In the genomic region with DNA sequence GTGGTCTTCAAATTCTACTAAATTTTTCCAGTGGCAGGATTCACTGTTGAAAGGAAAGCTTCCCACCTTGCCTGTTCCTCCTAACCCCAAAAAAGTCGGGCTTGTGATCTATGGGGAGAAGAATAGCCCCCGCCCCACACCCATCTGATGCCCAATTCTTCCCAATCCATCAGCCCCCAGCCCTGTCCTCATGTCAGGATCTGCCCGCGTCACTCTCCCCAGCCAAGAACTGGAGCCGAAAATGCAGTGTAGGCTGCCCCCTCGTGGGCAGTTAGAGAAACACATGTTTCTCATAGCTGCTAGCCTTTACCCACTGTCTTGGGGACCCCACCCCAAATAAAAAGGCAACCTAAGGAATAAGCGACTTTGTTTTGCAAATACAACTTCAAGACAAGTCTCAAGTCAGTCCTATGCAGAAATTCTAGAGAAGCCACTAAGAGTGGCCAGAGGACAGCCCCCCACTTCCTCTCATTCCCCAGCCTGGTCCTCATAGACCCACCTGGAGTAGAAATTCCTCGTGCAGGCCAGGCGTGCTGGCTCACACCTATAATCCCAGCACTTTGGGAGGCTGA, we compare ENCODE assay signal across 9 cellular contexts. TPM values are rescaled to one million over a fixed set of nuclear protein-coding genes. Genes with fewer than 3 reads are reported as not detected.
DNase-seq lines count a peak whose midpoint lies in the region; ATAC-seq, FAIRE-seq and TF ChIP-seq lines count a peak whose summit lies in the region.
"Had no signal": no experiment of that assay in that cellular context is flagged by ENCODE, and none has a peak within 500 bp of the region (broad histone marks: within the 10 kb centered on the region; RNA-seq: fewer than 3 reads in every experiment).

No MANE protein-coding gene starts in this region.

- WGBS in A549 (ENCODE audit: missing lambda C conversion rate), result under 1% methylated on average over 9 of the region's 9 CpGs

- H3K27me3 ChIP-seq in dorsolateral prefrontal cortex (no peaks in the 10 kb centered on the region), lower lobe of right lung (ENCODE audit: low read depth) (peaks cover 3% of the 10 kb centered on the region)

- intact Hi-C loops in dorsolateral prefrontal cortex (cut with DNase I) (loop anchor here (1.0 to 10.0 kb wide), 3 partner anchors 134 to 394 kb away; no protein-coding TSS in a partner anchor), lower lobe of right lung (cut with DNase I) (loop anchor here (5.0 kb wide), 1 partner anchor 132 kb away; no protein-coding TSS in a partner anchor)

- peak overlapping the region; percentile 41 to 57; a peak in 4 of 6 replicates for H3K27ac ChIP-seq in A549
- no peak overlapping the region for H3K27ac ChIP-seq in dorsolateral prefrontal cortex
- H3K27ac ChIP-seq in lower lobe of right lung, result no peak overlapping the region

- H3K36me3 ChIP-seq in lower lobe of right lung, result no peaks in the 10 kb centered on the region

- no peak for TF ChIP-seq POLR2A in A549 (IDR thresholded peaks at IDR 0.05; ENCODE audit: low read length)

- TF ChIP-seq CTCF in A549 (IDR thresholded peaks at IDR 0.05) (peak; percentile 95), GM10248 (IDR thresholded peaks at IDR 0.05; ENCODE audit: control extremely low read depth, extremely low read depth, low read depth, missing control alignments) (peak; percentile 74), dorsolateral prefrontal cortex (IDR thresholded peaks at IDR 0.05 in 54 of 56, conservative IDR thresholded peaks at IDR 0.05 in 2 of 56; ENCODE audit: low read depth in 1 of 56, partially characterized antibody in 56 of 56) (peak; percentile 70 to 97 (median 88)), lower lobe of right lung (IDR thresholded peaks at IDR 0.05) (peak; percentile 72)

- FAIRE-seq in A549 (lab: Jason Lieb, UNC), result peak; percentile 70
- FAIRE-seq: islet of Langerhans had no signal

- H3K4me2 ChIP-seq in A549, result peak overlapping the region; percentile 83

- POLR2A ChIA-PET in A549 (lab: Yijun Ruan, JAX) (no interaction called here), GM10248 (lab: Yijun Ruan, JAX) (interaction anchor here (1.2 kb wide), 1 partner anchor 137 kb away, joined by 4 read pairs; no protein-coding TSS in a partner anchor)

- TF ChIP-seq RAD21 in A549 (conservative IDR thresholded peaks at IDR 0.05 in 1 of 2, IDR thresholded peaks at IDR 0.05 in 1 of 2), result peak; percentile 97

- peak; percentile 60 to 73 for ATAC-seq in A549
- ATAC-seq in lower lobe of right lung, result peak; percentile 75 to 77

- no peak for TF ChIP-seq EP300 in A549 (IDR thresholded peaks at IDR 0.05)

- H3K9me3 ChIP-seq in A549, result no peaks in the 10 kb centered on the region
- H3K9me3 ChIP-seq in lower lobe of right lung, result no peaks in the 10 kb centered on the region

- DNase-seq in A549 (ENCODE audit: low read depth in 1 of 2, low spot score in 1 of 2) (peak; percentile 71 to 93), GM10248 (ENCODE audit: extremely low spot score) (peak; percentile 78), NCI-H1930 (lab: John Stamatoyannopoulos, UW) (peak; percentile 27 to 63), dorsolateral prefrontal cortex (peak in 9 of 10 donors; percentile 55 to 79 (median 73)), lower lobe of right lung (peak; percentile 75), superior temporal gyrus (ENCODE audit: extremely low spot score) (peak; percentile 81), NCI-H187 treated with DMSO at 0.1 percent for 48 hours (lab: John Stamatoyannopoulos, UW) (no peak)
- peak; percentile 41 to 52 (median 46) for DNase-seq in activated CD4-positive, CD25-positive, alpha-beta regulatory T cell (lab: John Stamatoyannopoulos, UW)

- CTCF ChIA-PET in A549 (lab: Yijun Ruan, JAX) (interaction anchor here (0.6 to 65.6 kb wide), 45 partner anchors 9 to 983 kb away, joined by 3 to 1908 read pairs (median 5); a partner anchor contains a TSS), GM10248 (lab: Yijun Ruan, JAX) (interaction anchor here (0.6 to 21.6 kb wide), 36 partner anchors 10 to 401 kb away, joined by 3 to 1226 read pairs (median 6); a partner anchor contains a TSS)

- peaks cover 7% of the 10 kb centered on the region; the same call in 2 of the 3 replicates for H3K4me1 ChIP-seq in A549
- H3K4me1 ChIP-seq in lower lobe of right lung, result peaks cover 14% of the 10 kb centered on the region

- H3K4me3 ChIP-seq in A549 (peak overlapping the region; percentile 26; the same call in 2 of the 3 replicates), dorsolateral prefrontal cortex (peak overlapping the region in 38 of 59 donors; percentile 2 to 53 (median 28)), lower lobe of right lung (no peak overlapping the region)

TF ChIP-seq in A549, 52 proteins besides CTCF, POLR2A, EP300 and RAD21:
- TF ChIP-seq, protein P1, sequence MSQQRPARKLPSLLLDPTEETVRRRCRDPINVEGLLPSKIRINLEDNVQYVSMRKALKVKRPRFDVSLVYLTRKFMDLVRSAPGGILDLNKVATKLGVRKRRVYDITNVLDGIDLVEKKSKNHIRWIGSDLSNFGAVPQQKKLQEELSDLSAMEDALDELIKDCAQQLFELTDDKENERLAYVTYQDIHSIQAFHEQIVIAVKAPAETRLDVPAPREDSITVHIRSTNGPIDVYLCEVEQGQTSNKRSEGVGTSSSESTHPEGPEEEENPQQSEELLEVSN (IDR thresholded peaks at IDR 0.05; ENCODE audit: borderline replicate concordance, low read depth), result no peak
- TF ChIP-seq, protein P2, sequence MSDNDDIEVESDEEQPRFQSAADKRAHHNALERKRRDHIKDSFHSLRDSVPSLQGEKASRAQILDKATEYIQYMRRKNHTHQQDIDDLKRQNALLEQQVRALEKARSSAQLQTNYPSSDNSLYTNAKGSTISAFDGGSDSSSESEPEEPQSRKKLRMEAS (IDR thresholded peaks at IDR 0.05), result peak; percentile 49; the same call in 1 of the 2 replicates
- TF ChIP-seq RFX5 (IDR thresholded peaks at IDR 0.05) (no peak), FOXS1 (CRISPR knock-in tag; IDR thresholded peaks at IDR 0.05) (no peak), PHF8 (IDR thresholded peaks at IDR 0.05; ENCODE audit: borderline replicate concordance, low read depth) (no peak), RARB (CRISPR knock-in tag; IDR thresholded peaks at IDR 0.05) (no peak), MAZ (IDR thresholded peaks at IDR 0.05; ENCODE audit: borderline replicate concordance, low read depth, low read length) (no peak), SMC3 (IDR thresholded peaks at IDR 0.05) (peak; percentile 98), TFCP2L1 (CRISPR knock-in tag; IDR thresholded peaks at IDR 0.05) (no peak), SREBF2 (IDR thresholded peaks at IDR 0.05) (no peak), ZC3H11A (IDR thresholded peaks at IDR 0.05) (no peak), ZNF302 (CRISPR knock-in tag; IDR thresholded peaks at IDR 0.05) (no peak), HEYL (CRISPR knock-in tag; IDR thresholded peaks at IDR 0.05) (no peak)
- TF ChIP-seq, protein P3, sequence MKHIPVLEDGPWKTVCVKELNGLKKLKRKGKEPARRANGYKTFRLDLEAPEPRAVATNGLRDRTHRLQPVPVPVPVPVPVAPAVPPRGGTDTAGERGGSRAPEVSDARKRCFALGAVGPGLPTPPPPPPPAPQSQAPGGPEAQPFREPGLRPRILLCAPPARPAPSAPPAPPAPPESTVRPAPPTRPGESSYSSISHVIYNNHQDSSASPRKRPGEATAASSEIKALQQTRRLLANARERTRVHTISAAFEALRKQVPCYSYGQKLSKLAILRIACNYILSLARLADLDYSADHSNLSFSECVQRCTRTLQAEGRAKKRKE (CRISPR knock-in tag; IDR thresholded peaks at IDR 0.05; ENCODE audit: low read depth), result no peak

RNA-seq across cellular contexts. Expression of a gene that starts 13.0 kb away (rescaled TPM):
- 17.8 and 22.2 TPM in 2 replicates for polyA plus RNA-seq in A549 (2011; rRNA removed)
- polyA plus RNA-seq in A549 (2012; cell fraction: cytosol; rRNA removed), result 55.3 and 62.7 TPM in 2 replicates
- polyA plus RNA-seq in A549 (2012; cell fraction: nucleus; rRNA removed), result 86.8 and 128 TPM in 2 replicates
- 56.7 to 63.0 TPM (median 61.6 TPM) in 3 replicates for polyA plus RNA-seq in A549 (2017; fragmentation: RNase III; extraction: RNeasy Plus Mini Kit Qiagen cat#74134 plus additional on column Dnase treatment)
- 42.9 and 46.8 TPM in 2 replicates for polyA minus RNA-seq in A549 (2011; rRNA and poly(A)+ RNA removed)
- 10 to 100 TPM; 28.9 to 71.0 (median 41.8) TPM for total RNA-seq in dorsolateral prefrontal cortex
- total RNA-seq in lower lobe of right lung, result 83.8 TPM

RNA-seq across cellular contexts. Expression of a gene that starts 20.2 kb away (rescaled TPM):
- polyA plus RNA-seq in A549 (2011; rRNA removed) (not detected in 2 replicates), A549 (2017; fragmentation: RNase III; extraction: RNeasy Plus Mini Kit Qiagen cat#74134 plus additional on column Dnase treatment) (not detected in 3 replicates)
- polyA plus RNA-seq in A549 (2012; cell fraction: cytosol; rRNA removed), result not detected in 2 replicates
- polyA plus RNA-seq in A549 (2012; cell fraction: nucleus; rRNA removed), result not detected in 2 replicates
- polyA minus RNA-seq in A549 (2011; rRNA and poly(A)+ RNA removed), result not detected in 2 replicates
- total RNA-seq in dorsolateral prefrontal cortex (not detected), lower lobe of right lung (not detected)

RNA-seq across cellular contexts. Expression of a gene that starts 43.5 kb away (rescaled TPM):
- 0.22 and 0.25 TPM in 2 replicates for polyA plus RNA-seq in A549 (2011; rRNA removed)
- polyA plus RNA-seq in A549 (2012; cell fraction: cytosol; rRNA removed), result 0.78 and 0.89 TPM in 2 replicates
- polyA plus RNA-seq in A549 (2012; cell fraction: nucleus; rRNA removed), result 1.1 and 1.3 TPM in 2 replicates
- 0.46 to 0.62 TPM (median 0.50 TPM) in 3 replicates for polyA plus RNA-seq in A549 (2017; fragmentation: RNase III; extraction: RNeasy Plus Mini Kit Qiagen cat#74134 plus additional on column Dnase treatment)
- polyA minus RNA-seq in A549 (2011; rRNA and poly(A)+ RNA removed), result 0.17 and 0.29 TPM in 2 replicates
- 1 to 10 TPM in 10 of 120 experiments, under 1 TPM in 85, not detected in 25; 0.18 to 4.9 (median 0.48) TPM for total RNA-seq in dorsolateral prefrontal cortex
- 0.38 TPM for total RNA-seq in lower lobe of right lung

RNA-seq across cellular contexts. Expression of a gene that starts 43.8 kb away (rescaled TPM):
- polyA plus RNA-seq in A549 (2011; rRNA removed), result not detected in 2 replicates
- not detected in 2 replicates for polyA plus RNA-seq in A549 (2012; cell fraction: cytosol; rRNA removed)
- 0.16 and 0.47 TPM in 2 replicates for polyA plus RNA-seq in A549 (2012; cell fraction: nucleus; rRNA removed)
- not detected in 3 replicates for polyA plus RNA-seq in A549 (2017; fragmentation: RNase III; extraction: RNeasy Plus Mini Kit Qiagen cat#74134 plus additional on column Dnase treatment)
- 0.08 TPM in 1 of 2 replicates, not detected in the other for polyA minus RNA-seq in A549 (2011; rRNA and poly(A)+ RNA removed)
- 1 to 10 TPM in 104 of 120 experiments, under 1 TPM in 13, not detected in 3; 0.30 to 8.1 (median 2.0) TPM for total RNA-seq in dorsolateral prefrontal cortex
- total RNA-seq in lower lobe of right lung, result not detected

RNA-seq across cellular contexts. Expression of a gene that starts 57.6 kb away (rescaled TPM):
- 0.05 TPM in 1 of 2 replicates, not detected in the other for polyA plus RNA-seq in A549 (2011; rRNA removed)
- polyA plus RNA-seq in A549 (2012; cell fraction: cytosol; rRNA removed), result not detected in 2 replicates
- polyA plus RNA-seq in A549 (2012; cell fraction: nucleus; rRNA removed), result 0.08 TPM in 1 of 2 replicates, not detected in the other
- not detected in 3 replicates for polyA plus RNA-seq in A549 (2017; fragmentation: RNase III; extraction: RNeasy Plus Mini Kit Qiagen cat#74134 plus additional on column Dnase treatment)
- polyA minus RNA-seq in A549 (2011; rRNA and poly(A)+ RNA removed), result not detected in 2 replicates
- 10 to 100 TPM in 1 of 120 experiments, 1 to 10 TPM in 118, not detected in 1; 1.1 to 12.4 (median 3.8) TPM for total RNA-seq in dorsolateral prefrontal cortex
- not detected for total RNA-seq in lower lobe of right lung

Comparison
In these comparisons a context has a peak if more than half of its experiments do, and no peak if none do; other contexts are left out.
1. H3K27ac ChIP-seq: peak in A549 (2 of 2); none in dorsolateral prefrontal cortex (0 of 59) and lower lobe of right lung (single experiment).
2. Peak in every context shown above with its lines, with median percentiles within 50 percentile points of each other: CTCF ChIP-seq.